In genomic region chrX:57596109-57596870, GRCh38 we compare ENCODE assay signal across 10 cellular contexts. TPM values are rescaled to one million over a fixed set of nuclear protein-coding genes. Genes with fewer than 3 reads are reported as not detected.
DNase-seq lines count a peak whose midpoint lies in the region; ATAC-seq and TF ChIP-seq lines count a peak whose summit lies in the region.
"Had no signal": no experiment of that assay in that cellular context is flagged by ENCODE, and none has a peak within 500 bp of the region (broad histone marks: within the 10 kb centered on the region; RNA-seq: fewer than 3 reads in every experiment).

No MANE protein-coding gene starts in this region.

- H3K4me1 ChIP-seq in gastroesophageal sphincter, result peaks cover 0 to 44% (median 0%) of the 10 kb centered on the region in 3 donors
- H3K4me1 ChIP-seq in skeletal muscle tissue (ENCODE audit: control insufficient read depth in 3 of 3, insufficient read depth in 3 of 3, low read length in 3 of 3), result peaks cover 10 to 20% (median 12%) of the 10 kb centered on the region in 3 donors

- TF ChIP-seq CTCF in gastroesophageal sphincter (IDR thresholded peaks at IDR 0.05), result no peak

- DNase-seq in T-helper 2 cell treated with Interferon-gamma antibody and Interleukin-4, amounts not matched to agents 5 μg/mL and 100 μg/mL, for 36 hours (ENCODE audit: low spot score), result no peak
- no peak for DNase-seq in T-helper 2 cell
- DNase-seq in activated T-helper 2 cell treated with anti-CD3 and anti-CD28 coated beads, Interferon-gamma antibody, Interleukin-2, Interleukin-4, amounts not matched to agents 10 μg/mL and 5 μg/mL and 100 μg/mL, durations not matched to agents 14 hours and 24 hours and 36 hours (ENCODE audit: low spot score), result no peak
- DNase-seq in posterior cingulate gyrus, result no peak
- DNase-seq in NCI-H2227 treated with DMSO at 0.1 percent for 48 hours (lab: John Stamatoyannopoulos, UW), result no peak
- no peak for DNase-seq in NCI-H146 treated with DMSO at 0.1 percent for 48 hours (lab: John Stamatoyannopoulos, UW; ENCODE audit: unreplicated experiment)
- DNase-seq: effector CD8-positive, alpha-beta T cell had no signal

- TF ChIP-seq EP300 in gastroesophageal sphincter (IDR thresholded peaks at IDR 0.05), result no peak

- intact Hi-C loops in activated T-helper 2 cell treated with anti-CD3 and anti-CD28 coated beads, Interferon-gamma antibody, Interleukin-2, Interleukin-4, amounts not matched to agents 10 μg/mL and 5 μg/mL and 100 μg/mL, durations not matched to agents 14 hours and 24 hours and 36 hours (cut with micrococcal nuclease), result loop anchor here (10.0 kb wide), 2 partner anchors 211 to 601 kb away; partner anchors contain the start of gene SPIN3
- intact Hi-C loops in posterior cingulate gyrus (cut with DNase I), result no loop called here

- H3K4me3 ChIP-seq in gastroesophageal sphincter, result peak overlapping the region; percentile 10 to 20
- peak overlapping the region; percentile 12 to 30 (median 22) for H3K4me3 ChIP-seq in skeletal muscle tissue (ENCODE audit: low read length in 3 of 3)
- H3K4me3 ChIP-seq: right atrium auricular region had no signal

- H3K36me3 Mint-ChIP-seq in T-helper 2 cell treated with Interferon-gamma antibody and Interleukin-4, amounts not matched to agents 5 μg/mL and 100 μg/mL, for 36 hours (ENCODE audit: low read depth), result peaks cover 18% of the 10 kb centered on the region
- H3K36me3 Mint-ChIP-seq in activated T-helper 2 cell treated with anti-CD3 and anti-CD28 coated beads, Interferon-gamma antibody, Interleukin-2, Interleukin-4, amounts not matched to agents 10 μg/mL and 5 μg/mL and 100 μg/mL, durations not matched to agents 14 hours and 24 hours and 36 hours (ENCODE audit: low read depth), result peaks cover 36% of the 10 kb centered on the region

- WGBS in gastroesophageal sphincter (ENCODE audit: low coverage in 1 of 2), 2 donors, result 35 to 39% methylated on average over 2 to 4 of the region's 4 CpGs

- H3K36me3 ChIP-seq in gastroesophageal sphincter (no peaks in the 10 kb centered on the region), skeletal muscle tissue (ENCODE audit: control insufficient read depth in 3 of 3, insufficient read depth in 3 of 3, low read length in 3 of 3) (no peaks in the 10 kb centered on the region)
- H3K36me3 ChIP-seq: right atrium auricular region had no signal

- peaks cover 18% of the 10 kb centered on the region for H3K4me1 Mint-ChIP-seq in T-helper 2 cell treated with Interferon-gamma antibody and Interleukin-4, amounts not matched to agents 5 μg/mL and 100 μg/mL, for 36 hours (ENCODE audit: low read depth)
- H3K4me1 Mint-ChIP-seq in activated T-helper 2 cell treated with anti-CD3 and anti-CD28 coated beads, Interferon-gamma antibody, Interleukin-2, Interleukin-4, amounts not matched to agents 10 μg/mL and 5 μg/mL and 100 μg/mL, durations not matched to agents 14 hours and 24 hours and 36 hours (ENCODE audit: low read depth), result peaks cover 21% of the 10 kb centered on the region

- ATAC-seq in gastroesophageal sphincter, result no peak

- no peak for TF ChIP-seq POLR2A in gastroesophageal sphincter (IDR thresholded peaks at IDR 0.05)

- no peaks in the 10 kb centered on the region for H3K27me3 ChIP-seq in gastroesophageal sphincter
- H3K27me3 ChIP-seq in skeletal muscle tissue (ENCODE audit: control insufficient read depth in 3 of 3, insufficient read depth in 3 of 3, low read length in 3 of 3), result no peaks in the 10 kb centered on the region
- H3K27me3 ChIP-seq: right atrium auricular region had no signal

- H3K9me3 ChIP-seq in gastroesophageal sphincter (no peaks in the 10 kb centered on the region), skeletal muscle tissue (ENCODE audit: control insufficient read depth in 3 of 3, low read length in 3 of 3) (no peaks in the 10 kb centered on the region)
- H3K9me3 ChIP-seq: right atrium auricular region had no signal

- H3K27ac ChIP-seq in gastroesophageal sphincter (peak overlapping the region; percentile 43 to 62 (median 52)), skeletal muscle tissue (ENCODE audit: low read depth, low read length) (peak overlapping the region; percentile 20)
- H3K27ac ChIP-seq: right atrium auricular region had no signal

- H3K27ac Mint-ChIP-seq in T-helper 2 cell treated with Interferon-gamma antibody and Interleukin-4, amounts not matched to agents 5 μg/mL and 100 μg/mL, for 36 hours, result no peak overlapping the region
- H3K27ac Mint-ChIP-seq in activated T-helper 2 cell treated with anti-CD3 and anti-CD28 coated beads, Interferon-gamma antibody, Interleukin-2, Interleukin-4, amounts not matched to agents 10 μg/mL and 5 μg/mL and 100 μg/mL, durations not matched to agents 14 hours and 24 hours and 36 hours, result no peak overlapping the region

- no peaks in the 10 kb centered on the region for H3K9me3 Mint-ChIP-seq in T-helper 2 cell treated with Interferon-gamma antibody and Interleukin-4, amounts not matched to agents 5 μg/mL and 100 μg/mL, for 36 hours
- H3K9me3 Mint-ChIP-seq in activated T-helper 2 cell treated with anti-CD3 and anti-CD28 coated beads, Interferon-gamma antibody, Interleukin-2, Interleukin-4, amounts not matched to agents 10 μg/mL and 5 μg/mL and 100 μg/mL, durations not matched to agents 14 hours and 24 hours and 36 hours, result no peaks in the 10 kb centered on the region

- H3K27me3 Mint-ChIP-seq in T-helper 2 cell treated with Interferon-gamma antibody and Interleukin-4, amounts not matched to agents 5 μg/mL and 100 μg/mL, for 36 hours (ENCODE audit: low read depth), result no peaks in the 10 kb centered on the region
- H3K27me3 Mint-ChIP-seq in activated T-helper 2 cell treated with anti-CD3 and anti-CD28 coated beads, Interferon-gamma antibody, Interleukin-2, Interleukin-4, amounts not matched to agents 10 μg/mL and 5 μg/mL and 100 μg/mL, durations not matched to agents 14 hours and 24 hours and 36 hours (ENCODE audit: low read depth), result no peaks in the 10 kb centered on the region

- peak overlapping the region; percentile 80 for H3K4me3 Mint-ChIP-seq in T-helper 2 cell treated with Interferon-gamma antibody and Interleukin-4, amounts not matched to agents 5 μg/mL and 100 μg/mL, for 36 hours
- H3K4me3 Mint-ChIP-seq in activated T-helper 2 cell treated with anti-CD3 and anti-CD28 coated beads, Interferon-gamma antibody, Interleukin-2, Interleukin-4, amounts not matched to agents 10 μg/mL and 5 μg/mL and 100 μg/mL, durations not matched to agents 14 hours and 24 hours and 36 hours (ENCODE audit: low read depth), result peak overlapping the region; percentile 56

- peak overlapping the region; percentile 11 to 51 (median 27) for H3K9ac ChIP-seq in skeletal muscle tissue (ENCODE audit: low read depth in 1 of 3, low read length in 3 of 3)

RNA-seq across cellular contexts. Expression of gene ZXDB, which starts 4.5 kb away (rescaled TPM):
- 5.5 and 6.0 TPM in 2 replicates for total RNA-seq in activated T-helper 2 cell treated with anti-CD3 and anti-CD28 coated beads, Interferon-gamma antibody, Interleukin-2, Interleukin-4, amounts not matched to agents 10 μg/mL and 5 μg/mL and 100 μg/mL, durations not matched to agents 14 hours and 24 hours and 36 hours
- total RNA-seq in gastroesophageal sphincter (10 to 100 TPM; 13.6 to 18.8 (median 15.8) TPM), skeletal muscle tissue (6.3 TPM)
